In the genomic region with DNA sequence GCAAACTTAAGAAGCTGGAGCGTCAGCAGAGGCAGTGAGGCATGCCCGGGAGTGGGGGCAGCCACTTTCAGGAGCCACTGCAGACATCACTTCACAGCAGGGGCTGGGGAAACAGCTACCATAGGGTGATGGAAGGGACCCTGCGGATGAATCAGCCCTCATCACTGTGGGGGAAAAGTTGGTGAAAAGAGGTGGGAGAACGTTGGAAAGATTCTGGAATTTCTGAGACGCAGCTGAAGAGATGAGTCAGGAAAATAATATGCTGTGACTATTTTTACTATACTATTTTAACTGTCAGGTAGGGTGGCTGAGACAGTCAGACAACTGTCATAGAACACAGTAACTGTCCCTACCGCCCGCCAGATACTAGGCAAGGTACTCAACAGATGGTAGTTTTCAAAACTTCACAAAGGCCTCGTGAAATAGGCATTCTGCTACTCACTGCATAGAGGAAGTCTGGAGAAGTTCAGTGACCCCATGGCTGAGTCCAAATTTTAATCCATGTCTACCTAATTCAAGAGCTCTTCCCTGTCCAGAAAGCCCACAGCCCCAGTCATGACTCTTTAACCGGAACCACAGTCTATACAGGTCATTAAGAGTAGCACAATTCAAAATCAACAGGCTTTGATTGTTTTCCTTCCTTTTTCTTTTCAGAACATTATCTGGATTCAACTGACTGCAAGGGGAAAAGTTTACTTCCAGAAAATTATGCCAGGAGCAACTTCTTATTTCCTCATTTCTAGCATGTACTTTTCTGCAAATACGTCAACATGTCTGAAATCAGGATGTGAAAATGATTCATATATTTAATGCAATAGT, we compare ENCODE assay signal across 14 cellular contexts. TPM values are rescaled to one million over a fixed set of nuclear protein-coding genes. Genes with fewer than 3 reads are reported as not detected.
DNase-seq lines count a peak whose midpoint lies in the region; ATAC-seq, FAIRE-seq and TF ChIP-seq lines count a peak whose summit lies in the region.
"Had no signal": no experiment of that assay in that cellular context is flagged by ENCODE, and none has a peak within 500 bp of the region (broad histone marks: within the 10 kb centered on the region; RNA-seq: fewer than 3 reads in every experiment).

No MANE protein-coding gene starts in this region.

- no peak for TF ChIP-seq CTCF in cardiac fibroblast (IDR thresholded peaks at IDR 0.05; ENCODE audit: low read depth, low read length)
- no peak for TF ChIP-seq CTCF in thoracic aorta (IDR thresholded peaks at IDR 0.05)

- H3K36me3 ChIP-seq in thoracic aorta = no peaks in the 10 kb centered on the region

- peaks cover 0 to 3% of the 10 kb centered on the region in 2 donors for H3K4me1 ChIP-seq in thoracic aorta (ENCODE audit: control insufficient read depth in 1 of 2, low read depth in 2 of 2)

- H3K4me3 ChIP-seq in cardiac fibroblast (replicated peaks in 1 of 2; ENCODE audit: low read depth in 2 of 2, low read length in 2 of 2) = no peak overlapping the region
- no peak overlapping the region for H3K4me3 ChIP-seq in thoracic aorta
- H3K4me3 ChIP-seq: dorsolateral prefrontal cortex had no signal

- FAIRE-seq in HTR-8/SVneo (lab: Jason Lieb, UNC) = no peak
- FAIRE-seq: D721Med had no signal

- H3K27me3 ChIP-seq in thoracic aorta (replicated peaks; ENCODE audit: insufficient read depth) = no peaks in the 10 kb centered on the region

- H3K9me3 ChIP-seq in thoracic aorta = no peaks in the 10 kb centered on the region

- peak overlapping the region in 1 of 2 donors; percentile 49 for H3K27ac ChIP-seq in thoracic aorta

- DNase-seq in HTR-8/SVneo (ENCODE audit: insufficient read length, low spot score) (peak; percentile 14), cardiac fibroblast (ENCODE audit: low read depth in 2 of 2) (peak; percentile 37 to 56), left lobe of liver (ENCODE audit: low spot score) (no peak), thoracic aorta (ENCODE audit: low spot score) (no peak)
- DNase-seq in stimulated activated CD4-positive, alpha-beta T cell treated with anti-CD3 and anti-CD28 coated beads, Interleukin-15, amount 100 ng/mL, for 24 hours = no peak
- DNase-seq: activated CD4-positive, alpha-beta T cell treated with anti-CD3 and anti-CD28 coated beads for 4 hours; Karpas-422; NCI-H226; stimulated activated CD4-positive, alpha-beta T cell treated with anti-CD3 and anti-CD28 coated beads, Interleukin-2, amount 100 ng/mL, for 48 hours; substantia nigra had no signal

- ATAC-seq in left lobe of liver = peak; percentile 44
- peak; percentile 47 for ATAC-seq in thoracic aorta (ENCODE audit: insufficient number of reproducible peaks, low FRiP score, low read depth)
- no peak for ATAC-seq in GM18858 (IDR thresholded peaks at IDR 0.05; ENCODE audit: unreplicated experiment)
- ATAC-seq in GM21529 (IDR thresholded peaks at IDR 0.05; ENCODE audit: unreplicated experiment) = no peak

RNA-seq across cellular contexts. Expression of gene EPB41L3, which starts 39.3 kb away (rescaled TPM):
- total RNA-seq in left lobe of liver (4.0 TPM), thoracic aorta (10 to 100 TPM; 37.4 to 77.2 TPM)

Comparison
In these comparisons a context has a peak if more than half of its experiments do, and no peak if none do; other contexts are left out.
1. DNase-seq: peak in HTR-8/SVneo (single experiment) and cardiac fibroblast (2 of 2); none in left lobe of liver (single experiment), thoracic aorta (single experiment) and stimulated activated CD4-positive, alpha-beta T cell treated with anti-CD3 and anti-CD28 coated beads, Interleukin-15, amount 100 ng/mL, for 24 hours (single experiment).
2. ATAC-seq: peak in left lobe of liver (single experiment) and thoracic aorta (single experiment); none in GM18858 (single experiment) and GM21529 (single experiment).